Comparison of ENCODE assay signal across 1 cellular context in the genomic region with DNA sequence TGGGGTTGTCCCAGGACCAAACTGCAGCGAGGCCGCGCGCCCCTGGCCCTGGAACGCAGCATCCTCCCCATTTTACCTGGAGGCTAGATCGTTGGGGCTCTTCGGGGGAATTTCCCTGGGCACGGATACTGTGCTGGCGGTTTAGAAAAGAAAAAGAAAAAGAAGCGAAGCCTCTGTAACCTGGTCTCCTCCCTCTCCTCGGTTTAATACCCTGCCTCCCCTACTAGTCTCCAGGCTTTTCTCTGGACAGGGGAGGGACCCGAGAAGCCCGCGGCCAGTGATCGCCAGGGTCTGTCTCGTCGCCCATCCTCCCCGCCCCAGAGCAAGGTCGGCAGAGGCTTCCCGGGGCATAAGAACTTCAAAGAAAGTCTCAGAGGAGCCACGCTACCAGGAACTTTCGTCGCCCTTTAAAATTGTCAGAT.
TF ChIP-seq lines count a peak whose summit lies in the region.

No MANE protein-coding gene starts in this region.

TF ChIP-seq in neural cell, 6 proteins besides CTCF, POLR2A, EP300 and RAD21 (continued from another document):
- TF ChIP-seq MXI1 (conservative IDR thresholded peaks at IDR 0.05; ENCODE audit: poor library complexity, severe bottlenecking): no peak
